8 cellular contexts compared by ENCODE assay signal in genomic region chr1:53238197-53239155, GRCh38. TPM values are rescaled to one million over a fixed set of nuclear protein-coding genes. Genes with fewer than 3 reads are reported as not detected.
DNase-seq lines count a peak whose midpoint lies in the region; ATAC-seq and TF ChIP-seq lines count a peak whose summit lies in the region.

MAGOH (minus strand) TSS chr1:53238518; CDS start chr1:53238448, 70 bp downstream.

- peaks cover 2% of the 10 kb centered on the region for H3K4me1 ChIP-seq in fibroblast of lung (ENCODE audit: control insufficient read depth, extremely low read depth, insufficient read depth, low read length)

- peak within 1 kb of the TSS; percentile 97 for H3K27ac Mint-ChIP-seq in activated T-helper 17 cell treated with anti-CD3 and anti-CD28 coated beads, Interleukin-2, amount 50 U/mL, for 72 hours
- peak within 1 kb of the TSS; percentile 92 to 99 (median 98) for H3K27ac Mint-ChIP-seq in naive thymus-derived CD8-positive, alpha-beta T cell

- peak within 1 kb of the TSS; percentile 92 for H3K9ac ChIP-seq in fibroblast of lung (ENCODE audit: insufficient read depth, low read length)

- no peaks in the 10 kb centered on the region for H3K9me3 Mint-ChIP-seq in activated T-helper 17 cell treated with anti-CD3 and anti-CD28 coated beads, Interleukin-2, amount 50 U/mL, for 72 hours
- H3K9me3 Mint-ChIP-seq in naive thymus-derived CD8-positive, alpha-beta T cell: no peaks in the 10 kb centered on the region

- H3K9me3 ChIP-seq in fibroblast of lung (ENCODE audit: control insufficient read depth, insufficient read depth, low read depth, low read length): no peaks in the 10 kb centered on the region

- TF ChIP-seq CTCF in LNCaP clone FGC (IDR thresholded peaks at IDR 0.05; ENCODE audit: control insufficient read depth, extremely low read depth, insufficient read depth) (no peak), RWPE1 (conservative IDR thresholded peaks at IDR 0.05; ENCODE audit: low read depth) (no peak), fibroblast of lung (conservative IDR thresholded peaks at IDR 0.05 in 1 of 2, IDR thresholded peaks at IDR 0.05 in 1 of 2; ENCODE audit: low read depth in 1 of 2, low read length in 2 of 2) (no peak)

- ATAC-seq in activated T-helper 17 cell treated with anti-CD3 and anti-CD28 coated beads, Interleukin-2, amount 50 U/mL, for 72 hours (replicated peaks): peak; percentile 100
- ATAC-seq in naive thymus-derived CD8-positive, alpha-beta T cell: peak; percentile 97 to 98

- H3K4me3 ChIP-seq in LNCaP clone FGC (ENCODE audit: low read depth, low read length) (peak within 1 kb of the TSS; percentile 95), fibroblast of lung (replicated peaks in 1 of 4; ENCODE audit: control extremely low read depth in 1 of 4, insufficient read depth in 1 of 4, low read depth in 3 of 4, low read length in 4 of 4) (peak within 1 kb of the TSS; percentile 66 to 99 (median 84))

- CTCF ChIA-PET in RWPE1 (lab: Yijun Ruan, JAX): no interaction called here

- no peaks in the 10 kb centered on the region for H4K20me1 ChIP-seq in fibroblast of lung (ENCODE audit: control insufficient read depth, extremely low read depth, insufficient read depth, low read length)

- peak within 1 kb of the TSS; percentile 94 for H3K4me2 ChIP-seq in fibroblast of lung (ENCODE audit: extremely low read depth, insufficient read depth, low read length)

- peak within 1 kb of the TSS; percentile 94 for H3K4me3 Mint-ChIP-seq in activated T-helper 17 cell treated with anti-CD3 and anti-CD28 coated beads, Interleukin-2, amount 50 U/mL, for 72 hours
- H3K4me3 Mint-ChIP-seq in naive thymus-derived CD8-positive, alpha-beta T cell: peak within 1 kb of the TSS; percentile 94 to 100 (median 97)

- peak within 1 kb of the TSS; percentile 69 for H3K27ac ChIP-seq in RWPE1
- H3K27ac ChIP-seq in fibroblast of lung (ENCODE audit: insufficient read depth, low read length): peak within 1 kb of the TSS; percentile 83

- DNase-seq in Daoy (ENCODE audit: low read depth) (peak; percentile 98), GOT3 (lab: John Stamatoyannopoulos, UW) (peak; percentile 69), LNCaP clone FGC (ENCODE audit: low read depth) (peak; percentile 89), RWPE1 (ENCODE audit: low spot score) (peak; percentile 98), fibroblast of lung (ENCODE audit: low read depth in 2 of 2) (peak; percentile 95 to 97)
- peak; percentile 87 to 97 (median 94) for DNase-seq in naive thymus-derived CD8-positive, alpha-beta T cell
- DNase-seq in stimulated activated naive CD4-positive, alpha-beta T cell (lab: John Stamatoyannopoulos, UW): peak; percentile 87 to 94 (median 92)

- peaks cover 18% of the 10 kb centered on the region for H3K4me1 Mint-ChIP-seq in activated T-helper 17 cell treated with anti-CD3 and anti-CD28 coated beads, Interleukin-2, amount 50 U/mL, for 72 hours
- H3K4me1 Mint-ChIP-seq in naive thymus-derived CD8-positive, alpha-beta T cell: peaks cover 22 to 37% (median 34%) of the 10 kb centered on the region in 4 donors

- peaks cover 24% of the 10 kb centered on the region for H3K79me2 ChIP-seq in fibroblast of lung (ENCODE audit: control insufficient read depth, insufficient read depth, low read length)

- peaks cover 45% of the 10 kb centered on the region for H3K36me3 Mint-ChIP-seq in activated T-helper 17 cell treated with anti-CD3 and anti-CD28 coated beads, Interleukin-2, amount 50 U/mL, for 72 hours (ENCODE audit: low read depth)
- H3K36me3 Mint-ChIP-seq in naive thymus-derived CD8-positive, alpha-beta T cell: peaks cover 0 to 31% (median 0%) of the 10 kb centered on the region in 3 donors

- no peaks in the 10 kb centered on the region for H3K36me3 ChIP-seq in fibroblast of lung (ENCODE audit: control insufficient read depth, insufficient read depth, low read length)

- no peaks in the 10 kb centered on the region for H3K27me3 Mint-ChIP-seq in activated T-helper 17 cell treated with anti-CD3 and anti-CD28 coated beads, Interleukin-2, amount 50 U/mL, for 72 hours
- H3K27me3 Mint-ChIP-seq in naive thymus-derived CD8-positive, alpha-beta T cell: no peaks in the 10 kb centered on the region

- H3K27me3 ChIP-seq in fibroblast of lung (ENCODE audit: control insufficient read depth, insufficient read depth, low read length): no peaks in the 10 kb centered on the region

- POLR2A ChIA-PET in RWPE1 (lab: Yijun Ruan, JAX; ENCODE audit: low non-redundant PET): no interaction called here
- POLR2A ChIA-PET in naive thymus-derived CD8-positive, alpha-beta T cell (lab: Charles Lee): interaction anchor here (2.4 kb wide), 1 partner anchor 18 kb away, joined by 28 read pairs; the partner anchor contains the start of gene CZIB

- peak within 1 kb of the TSS; percentile 90 for H2AFZ ChIP-seq in fibroblast of lung (ENCODE audit: low read length)

RNA-seq across cellular contexts. Expression of gene MAGOH, which starts in this region (rescaled TPM):
- total RNA-seq in Daoy (2014; rRNA removed; shearing (Covaris generic)): 51.6 and 60.0 TPM in 2 replicates
- total RNA-seq in activated T-helper 17 cell treated with anti-CD3 and anti-CD28 coated beads, Interleukin-2, amount 50 U/mL, for 72 hours: 10 to 100 TPM; 49.6 to 83.9 TPM
- total RNA-seq in fibroblast of lung: 33.0 and 35.2 TPM in 2 replicates
- 34.5 and 45.5 TPM in 2 replicates for polyA plus RNA-seq in fibroblast of lung
- 76.0 and 83.4 TPM in 2 replicates for polyA plus RNA-seq in fibroblast of lung (2012)
- 1.6 and 2.3 TPM in 2 replicates for polyA minus RNA-seq in fibroblast of lung (ENCODE audit: low replicate concordance)
- total RNA-seq in naive thymus-derived CD8-positive, alpha-beta T cell: 10 to 100 TPM; 54.1 to 61.1 TPM
- 100 to 1,000 TPM in 2 of 3 donors, 10 to 100 TPM in 1; 99.7 to 116 (median 114) TPM for polyA plus RNA-seq in naive thymus-derived CD8-positive, alpha-beta T cell

Comparison
In these comparisons a context has a peak if more than half of its experiments do, and no peak if none do; other contexts are left out.
1. Peak in every context shown above with its lines: DNase-seq, ATAC-seq, H3K4me3 ChIP-seq and H3K27ac ChIP-seq.